ENCODE assay signal across 20 cellular contexts in the genomic region with DNA sequence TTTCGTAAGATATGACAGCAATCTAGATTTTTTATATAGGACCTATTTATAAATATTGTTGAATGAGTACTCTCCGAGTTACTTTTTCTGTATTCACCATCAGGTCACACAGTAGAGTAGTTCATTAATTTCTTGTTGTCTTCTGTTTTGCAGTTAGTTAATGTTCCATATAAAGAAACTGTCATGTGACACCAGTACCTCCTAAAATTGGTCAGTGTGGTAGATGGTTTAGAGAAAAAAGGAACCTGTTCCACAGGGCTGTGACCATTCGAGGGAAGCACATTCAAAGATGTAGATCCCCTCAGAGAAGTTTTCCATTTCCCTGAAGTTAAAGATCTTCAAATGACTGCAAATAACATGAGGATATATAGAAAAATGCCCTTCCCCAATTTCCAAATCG. TPM values are rescaled to one million over a fixed set of nuclear protein-coding genes. Genes with fewer than 3 reads are reported as not detected.
DNase-seq lines count a peak whose midpoint lies in the region; ATAC-seq, FAIRE-seq and TF ChIP-seq lines count a peak whose summit lies in the region.
"Had no signal": no experiment of that assay in that cellular context is flagged by ENCODE, and none has a peak within 500 bp of the region (broad histone marks: within the 10 kb centered on the region; RNA-seq: fewer than 3 reads in every experiment).

No MANE protein-coding gene starts in this region.

- H3K4me3 Mint-ChIP-seq in glutamatergic neuron (ENCODE audit: unreplicated experiment), result no peak overlapping the region
- no peak overlapping the region for H3K4me3 Mint-ChIP-seq in activated CD4-positive, alpha-beta T cell treated with anti-CD3 and anti-CD28 coated beads, Interleukin-2, amount 10 ng/mL, durations not matched to agents 7 days and 5 days
- H3K4me3 Mint-ChIP-seq: activated naive CD8-positive, alpha-beta T cell treated with anti-CD3 and anti-CD28 coated beads for 36 hours had no signal

- no peak for TF ChIP-seq POLR2A in GM12891 (IDR thresholded peaks at IDR 0.05; ENCODE audit: low read depth, low read length)

- no peak overlapping the region for H2AFZ ChIP-seq in OCI-LY3 (ENCODE audit: low read depth, low read length)

- H3K27me3 Mint-ChIP-seq in glutamatergic neuron (ENCODE audit: unreplicated experiment), result peaks cover 2% of the 10 kb centered on the region
- H3K27me3 Mint-ChIP-seq in activated CD4-positive, alpha-beta T cell treated with anti-CD3 and anti-CD28 coated beads, Interleukin-2, amount 10 ng/mL, durations not matched to agents 7 days and 5 days, result no peaks in the 10 kb centered on the region
- H3K27me3 Mint-ChIP-seq: activated naive CD8-positive, alpha-beta T cell treated with anti-CD3 and anti-CD28 coated beads for 36 hours had no signal

- CTCF ChIA-PET in activated CD4-positive, alpha-beta T cell treated with anti-CD3 and anti-CD28 coated beads, Interleukin-2, amount 10 ng/mL, durations not matched to agents 7 days and 5 days (lab: Charles Lee), result no interaction called here

- no peaks in the 10 kb centered on the region for H3K9me3 ChIP-seq in OCI-LY3 (ENCODE audit: insufficient read depth, low read length)
- H3K9me3 ChIP-seq in tibial artery, result no peaks in the 10 kb centered on the region
- H3K9me3 ChIP-seq: left lung had no signal

- H3K27ac Mint-ChIP-seq in glutamatergic neuron (ENCODE audit: unreplicated experiment), result peak overlapping the region; percentile 95
- H3K27ac Mint-ChIP-seq in activated CD4-positive, alpha-beta T cell treated with anti-CD3 and anti-CD28 coated beads, Interleukin-2, amount 10 ng/mL, durations not matched to agents 7 days and 5 days, result no peak overlapping the region
- H3K27ac Mint-ChIP-seq: activated naive CD8-positive, alpha-beta T cell treated with anti-CD3 and anti-CD28 coated beads for 36 hours had no signal

- TF ChIP-seq CTCF in OCI-LY3 (IDR thresholded peaks at IDR 0.05; ENCODE audit: low read depth, low read length), result no peak
- no peak for TF ChIP-seq CTCF in glutamatergic neuron (IDR thresholded peaks at IDR 0.05; ENCODE audit: partially characterized antibody, unreplicated experiment)
- TF ChIP-seq CTCF in tibial artery (IDR thresholded peaks at IDR 0.05), result no peak

- no peak overlapping the region for H3K9ac ChIP-seq in OCI-LY3 (ENCODE audit: low read length)

- H3K36me3 Mint-ChIP-seq in glutamatergic neuron (ENCODE audit: unreplicated experiment), result no peaks in the 10 kb centered on the region
- peaks cover 15% of the 10 kb centered on the region for H3K36me3 Mint-ChIP-seq in activated CD4-positive, alpha-beta T cell treated with anti-CD3 and anti-CD28 coated beads, Interleukin-2, amount 10 ng/mL, durations not matched to agents 7 days and 5 days (ENCODE audit: low read depth)

- DNase-seq in Ammon's horn (ENCODE audit: low spot score) (peak; percentile 43), glutamatergic neuron (no peak), putamen (ENCODE audit: low spot score) (peak; percentile 34), GM12891 (ENCODE audit: insufficient read length, low spot score) (no peak), tibial artery (no peak)
- DNase-seq in activated CD4-positive, alpha-beta T cell treated with anti-CD3 and anti-CD28 coated beads, Interleukin-2, amount 10 ng/mL, durations not matched to agents 7 days and 5 days, result no peak
- DNase-seq: ACHN; activated naive CD8-positive, alpha-beta T cell treated with anti-CD3 and anti-CD28 coated beads for 36 hours; brain microvascular endothelial cell; foreskin melanocyte; left lung; NCI-H146; NCI-H82; stimulated activated CD4-positive, alpha-beta T cell treated with anti-CD3 and anti-CD28 coated beads, Interleukin-4, amount 100 ng/mL, for 1 hour had no signal

- peaks cover 37% of the 10 kb centered on the region for H3K4me1 Mint-ChIP-seq in glutamatergic neuron (ENCODE audit: low read depth, unreplicated experiment)
- no peaks in the 10 kb centered on the region for H3K4me1 Mint-ChIP-seq in activated CD4-positive, alpha-beta T cell treated with anti-CD3 and anti-CD28 coated beads, Interleukin-2, amount 10 ng/mL, durations not matched to agents 7 days and 5 days
- H3K4me1 Mint-ChIP-seq: activated naive CD8-positive, alpha-beta T cell treated with anti-CD3 and anti-CD28 coated beads for 36 hours had no signal

- H3K4me3 ChIP-seq in OCI-LY3 (ENCODE audit: low read length), result no peak overlapping the region
- H3K4me3 ChIP-seq in tibial artery, result no peak overlapping the region
- H3K4me3 ChIP-seq: left lung, skin epidermis had no signal

- POLR2A ChIA-PET in activated CD4-positive, alpha-beta T cell treated with anti-CD3 and anti-CD28 coated beads, Interleukin-2, amount 10 ng/mL, durations not matched to agents 7 days and 5 days (lab: Charles Lee), result no interaction called here

- 0 out of 2 replicates have a peak overlapping the region, but pooled peaks have one; percentile 20 for H3K4me2 ChIP-seq in OCI-LY3 (ENCODE audit: low read length)

- ATAC-seq in HG02588 (IDR thresholded peaks at IDR 0.05; ENCODE audit: unreplicated experiment), result no peak
- ATAC-seq: left lung, SK-N-SH treated with all-trans-retinoic acid at 6 μM for 48 hours had no signal

- H3K4me1 ChIP-seq in OCI-LY3 (ENCODE audit: low read length), result peaks cover 15% of the 10 kb centered on the region
- H3K4me1 ChIP-seq in tibial artery, result peaks cover 0 to 33% (median 10%) of the 10 kb centered on the region in 4 donors
- H3K4me1 ChIP-seq: left lung had no signal

- H3K79me2 ChIP-seq in OCI-LY3 (ENCODE audit: low read length), result no peaks in the 10 kb centered on the region

- H3K27me3 ChIP-seq in OCI-LY3 (ENCODE audit: low read depth, low read length), result no peaks in the 10 kb centered on the region
- no peaks in the 10 kb centered on the region for H3K27me3 ChIP-seq in tibial artery
- H3K27me3 ChIP-seq: brain microvascular endothelial cell, left lung had no signal

- intact Hi-C loops in tibial artery (cut with DNase I; ENCODE audit: low total_unique reads), result no loop called here

- no peaks in the 10 kb centered on the region for H3K36me3 ChIP-seq in OCI-LY3 (replicated peaks; ENCODE audit: low read depth, low read length)
- peaks cover 0 to 10% (median 0%) of the 10 kb centered on the region in 3 donors for H3K36me3 ChIP-seq in tibial artery

- H3K27ac ChIP-seq in OCI-LY3 (ENCODE audit: low read length) (no peak overlapping the region), tibial artery (peak overlapping the region in 1 of 2 donors; percentile 81)
- H3K27ac ChIP-seq: C4-2B had no signal

- FAIRE-seq in GM12891 (lab: Jason Lieb, UNC), result no peak
- FAIRE-seq: GM19239 had no signal

- H3K9me3 Mint-ChIP-seq in glutamatergic neuron (ENCODE audit: unreplicated experiment), result peaks cover 4% of the 10 kb centered on the region
- H3K9me3 Mint-ChIP-seq in activated CD4-positive, alpha-beta T cell treated with anti-CD3 and anti-CD28 coated beads, Interleukin-2, amount 10 ng/mL, durations not matched to agents 7 days and 5 days, result no peaks in the 10 kb centered on the region
- H3K9me3 Mint-ChIP-seq: activated naive CD8-positive, alpha-beta T cell treated with anti-CD3 and anti-CD28 coated beads for 36 hours had no signal

- no peaks in the 10 kb centered on the region for H4K20me1 ChIP-seq in OCI-LY3 (ENCODE audit: insufficient read depth, low read length)

TF ChIP-seq in GM12891, 5 proteins besides CTCF, POLR2A, EP300 and RAD21:
- TF ChIP-seq PAX5 (IDR thresholded peaks at IDR 0.05; ENCODE audit: insufficient read depth, low read length, severe bottlenecking) (no peak), POLR2AphosphoS5 (IDR thresholded peaks at IDR 0.05; ENCODE audit: low read depth, low read length) (no peak), POU2F2 (IDR thresholded peaks at IDR 0.05; ENCODE audit: low read depth, low read length) (no peak), TAF1 (IDR thresholded peaks at IDR 0.05; ENCODE audit: low read depth, low read length) (no peak), SPI1 (IDR thresholded peaks at IDR 0.05; ENCODE audit: low read depth, low read length) (no peak)

RNA-seq across cellular contexts. Expression of a gene that starts 45.6 kb away (rescaled TPM):
- total RNA-seq in glutamatergic neuron (ENCODE audit: unreplicated experiment), result 24.7 TPM
- total RNA-seq in activated CD4-positive, alpha-beta T cell treated with anti-CD3 and anti-CD28 coated beads, Interleukin-2, amount 10 ng/mL, durations not matched to agents 7 days and 5 days, result 10 to 100 TPM; 24.8 to 29.2 TPM
- 17.2 TPM for polyA plus RNA-seq in GM12891 (2012; ENCODE audit: low read depth, missing spikeins)

Comparison
In these comparisons a context has a peak if more than half of its experiments do, and no peak if none do; other contexts are left out.
1. DNase-seq: peak in Ammon's horn (single experiment) and putamen (single experiment); none in glutamatergic neuron (single experiment), activated CD4-positive, alpha-beta T cell treated with anti-CD3 and anti-CD28 coated beads, Interleukin-2, amount 10 ng/mL, durations not matched to agents 7 days and 5 days (single experiment), GM12891 (single experiment) and tibial artery (0 of 2).